ENCODE assay signal across 27 cellular contexts in genomic region chr15:31447893-31448634, GRCh38.
DNase-seq lines count a peak whose midpoint lies in the region; ATAC-seq, FAIRE-seq and TF ChIP-seq lines count a peak whose summit lies in the region.
"Had no signal": no experiment of that assay in that cellular context is flagged by ENCODE, and none has a peak within 500 bp of the region (broad histone marks: within the 10 kb centered on the region; RNA-seq: fewer than 3 reads in every experiment).

No MANE protein-coding gene starts in this region.

- CTCF ChIA-PET in CD8-positive, alpha-beta T cell (lab: Charles Lee): interaction anchor here (1.0 kb wide), 1 partner anchor 14 kb away, joined by 3 read pairs; no protein-coding TSS in a partner anchor
- CTCF ChIA-PET in K562 (lab: Yijun Ruan, JAX; ENCODE audit: low intra/inter-chr PET ratio): no interaction called here

- H3K27me3 Mint-ChIP-seq in CD8-positive, alpha-beta T cell (ENCODE audit: low read depth): no peaks in the 10 kb centered on the region
- no peaks in the 10 kb centered on the region for H3K27me3 Mint-ChIP-seq in endodermal cell (ENCODE audit: insufficient read depth)
- H3K27me3 Mint-ChIP-seq: activated CD4-positive, alpha-beta memory T cell treated with anti-CD3 and anti-CD28 coated beads for 36 hours; CD4-positive, alpha-beta T cell; stimulated activated naive CD8-positive, alpha-beta T cell treated with anti-CD3 and anti-CD28 coated beads, Interleukin-15, Interleukin-2, amounts not matched to agents 100 ng/mL and 50 ng/mL, for 24 hours had no signal

- TF ChIP-seq RAD21 in K562 (CRISPR knock-in tag; conservative IDR thresholded peaks at IDR 0.05 in 1 of 2, IDR thresholded peaks at IDR 0.05 in 1 of 2): no peak

- 15% methylated on average over 8 of the region's 8 CpGs for WGBS in K562 (ENCODE audit: insufficient coverage, low coverage, missing lambda C conversion rate)
- 75 to 78% methylated on average over 8 of the region's 8 CpGs for WGBS in lower leg skin, 2 donors
- 91 to 96% methylated on average over 4 to 8 of the region's 8 CpGs for WGBS in endodermal cell (ENCODE audit: insufficient coverage in 1 of 2, insufficient read length in 1 of 2), 2 experiments

- H3K9ac ChIP-seq in K562 (ENCODE audit: insufficient read depth in 1 of 2, low read depth in 2 of 2, low read length in 2 of 2): no peak overlapping the region
- no peak overlapping the region for H3K9ac ChIP-seq in endodermal cell (ENCODE audit: extremely low read depth, low read length, poor library complexity, severe bottlenecking)

- no peak overlapping the region for H3K4me2 ChIP-seq in K562 (ENCODE audit: insufficient read depth, low read length)

- POLR2A ChIA-PET in CD8-positive, alpha-beta T cell (lab: Charles Lee): interaction anchor here (0.6 to 1.0 kb wide), 2 partner anchors 9 to 35 kb away, joined by 3 read pairs; no protein-coding TSS in a partner anchor
- POLR2A ChIA-PET in K562 (lab: Yijun Ruan, JAX): no interaction called here

- no peaks in the 10 kb centered on the region for H3K36me3 ChIP-seq in CD8-positive, alpha-beta T cell (ENCODE audit: insufficient read depth, low read length)
- H3K36me3 ChIP-seq in K562 (ENCODE audit: control insufficient read depth, insufficient read depth, low read length) (no peaks in the 10 kb centered on the region), endodermal cell (ENCODE audit: control insufficient read depth, insufficient read depth, low read length) (no peaks in the 10 kb centered on the region)
- H3K36me3 ChIP-seq: breast epithelium, right atrium auricular region, tibial nerve, WERI-Rb-1 had no signal

- no peaks in the 10 kb centered on the region for H3K9me1 ChIP-seq in K562 (ENCODE audit: control insufficient read depth, insufficient read depth, low read length)

- H3K9me3 ChIP-seq in CD8-positive, alpha-beta T cell (ENCODE audit: low read length): no peaks in the 10 kb centered on the region
- H3K9me3 ChIP-seq in K562 (replicated peaks; ENCODE audit: control insufficient read depth, insufficient read depth, low read depth, low read length): no peaks in the 10 kb centered on the region
- H3K9me3 ChIP-seq in endodermal cell (ENCODE audit: control insufficient read depth, low read length): no peaks in the 10 kb centered on the region

- H3K4me3 ChIP-seq in CD8-positive, alpha-beta T cell (ENCODE audit: low read depth, low read length): no peak overlapping the region
- H3K4me3 ChIP-seq in K562 (no peak overlapping the region), lower leg skin (ENCODE audit: low read depth, poor library complexity, severe bottlenecking) (no peak overlapping the region), endodermal cell (ENCODE audit: low read length) (no peak overlapping the region)
- H3K4me3 ChIP-seq: breast epithelium, right atrium auricular region, tibial nerve had no signal

- H2AFZ ChIP-seq in K562 (ENCODE audit: low read depth, low read length): peak overlapping the region; percentile 58

- no peak overlapping the region for H3K4me3 Mint-ChIP-seq in CD8-positive, alpha-beta T cell
- no peak overlapping the region for H3K4me3 Mint-ChIP-seq in endodermal cell
- H3K4me3 Mint-ChIP-seq: activated CD4-positive, alpha-beta memory T cell treated with anti-CD3 and anti-CD28 coated beads for 36 hours; CD4-positive, alpha-beta T cell; stimulated activated naive CD8-positive, alpha-beta T cell treated with anti-CD3 and anti-CD28 coated beads, Interleukin-15, Interleukin-2, amounts not matched to agents 100 ng/mL and 50 ng/mL, for 24 hours; T-helper 1 cell treated with Interleukin-12 subunit alpha and Interleukin-12 subunit beta and Interleukin-4 antibody, amounts not matched to agents 30 μg/mL and 1 μg/mL, for 36 hours had no signal

- TF ChIP-seq POLR2A in K562 (conservative IDR thresholded peaks at IDR 0.05) (no peak), lower leg skin (IDR thresholded peaks at IDR 0.05) (no peak)

- intact Hi-C loops in CD8-positive, alpha-beta T cell (cut with DNase I, micrococcal nuclease): no loop called here
- intact Hi-C loops in K562 (cut with micrococcal nuclease) (no loop called here), lower leg skin (cut with DNase I; ENCODE audit: low total_unique reads) (no loop called here)

- no peak for TF ChIP-seq CTCF in CD8-positive, alpha-beta T cell (IDR thresholded peaks at IDR 0.05)
- TF ChIP-seq CTCF in K562 (IDR thresholded peaks at IDR 0.05 in 2 of 3, conservative IDR thresholded peaks at IDR 0.05 in 1 of 3; ENCODE audit: insufficient read depth in 2 of 3, low read depth in 1 of 3, low read length in 3 of 3) (no peak), lower leg skin (IDR thresholded peaks at IDR 0.05) (no peak), endodermal cell (conservative IDR thresholded peaks at IDR 0.05) (no peak)

- no peaks in the 10 kb centered on the region for H3K79me2 ChIP-seq in K562 (ENCODE audit: control insufficient read depth, insufficient read depth, low read length)

- in situ Hi-C loops in K562 (cut with MboI): no loop called here

- H3K27ac Mint-ChIP-seq in CD8-positive, alpha-beta T cell: peak overlapping the region; percentile 3
- H3K27ac Mint-ChIP-seq in endodermal cell: no peak overlapping the region
- H3K27ac Mint-ChIP-seq: activated CD4-positive, alpha-beta memory T cell treated with anti-CD3 and anti-CD28 coated beads for 36 hours; CD4-positive, alpha-beta T cell; stimulated activated naive CD8-positive, alpha-beta T cell treated with anti-CD3 and anti-CD28 coated beads, Interleukin-15, Interleukin-2, amounts not matched to agents 100 ng/mL and 50 ng/mL, for 24 hours; T-helper 1 cell treated with Interleukin-12 subunit alpha and Interleukin-12 subunit beta and Interleukin-4 antibody, amounts not matched to agents 30 μg/mL and 1 μg/mL, for 36 hours had no signal

- no TSS peak for BruUV-seq in K562 (replicated peaks; lab: Mats Ljungman, UMichigan)

- FAIRE-seq in HTR-8/SVneo (lab: Jason Lieb, UNC) (peak; percentile 9), K562 (lab: Jason Lieb, UNC) (no peak)

- H3K9me3 Mint-ChIP-seq in CD8-positive, alpha-beta T cell: peaks cover 5% of the 10 kb centered on the region
- no peaks in the 10 kb centered on the region for H3K9me3 Mint-ChIP-seq in endodermal cell
- H3K9me3 Mint-ChIP-seq: CD4-positive, alpha-beta T cell; stimulated activated naive CD8-positive, alpha-beta T cell treated with anti-CD3 and anti-CD28 coated beads, Interleukin-15, Interleukin-2, amounts not matched to agents 100 ng/mL and 50 ng/mL, for 24 hours had no signal

- H3K4me1 ChIP-seq in CD8-positive, alpha-beta T cell (ENCODE audit: insufficient read depth, low read length): no peaks in the 10 kb centered on the region
- peaks cover 0 to 5% of the 10 kb centered on the region in 2 experiments; a peak in 2 of 5 replicates for H3K4me1 ChIP-seq in K562 (replicated peaks in 1 of 2; ENCODE audit: control insufficient read depth in 2 of 2, insufficient read depth in 2 of 2, low read length in 2 of 2)
- no peaks in the 10 kb centered on the region for H3K4me1 ChIP-seq in endodermal cell (ENCODE audit: control insufficient read depth, insufficient read depth, low read length)
- H3K4me1 ChIP-seq: breast epithelium, right atrium auricular region had no signal

- H3K27ac ChIP-seq in CD8-positive, alpha-beta T cell (ENCODE audit: low read depth, low read length): no peak overlapping the region
- H3K27ac ChIP-seq in K562 (ENCODE audit: extremely low read depth, low read depth, low read length) (no peak overlapping the region), endodermal cell (ENCODE audit: low read depth, low read length) (no peak overlapping the region)
- H3K27ac ChIP-seq: breast epithelium, right atrium auricular region, tibial nerve, WERI-Rb-1 had no signal

- no peaks in the 10 kb centered on the region for H3K36me3 Mint-ChIP-seq in CD8-positive, alpha-beta T cell
- H3K36me3 Mint-ChIP-seq in endodermal cell (ENCODE audit: low read depth): no peaks in the 10 kb centered on the region
- H3K36me3 Mint-ChIP-seq: activated CD4-positive, alpha-beta memory T cell treated with anti-CD3 and anti-CD28 coated beads for 36 hours had no signal

- no peak for TF ChIP-seq EP300 in K562 (IDR thresholded peaks at IDR 0.05; ENCODE audit: low read length)

- H4K20me1 ChIP-seq in K562 (replicated peaks; ENCODE audit: control insufficient read depth, insufficient read depth, low read length): no peaks in the 10 kb centered on the region

- no peak for DNase-seq in CD8-positive, alpha-beta T cell
- DNase-seq in HTR-8/SVneo (ENCODE audit: insufficient read length, low spot score) (no peak), K562 (ENCODE audit: extremely low read depth in 1 of 4, low spot score in 3 of 4) (no peak), lower leg skin (ENCODE audit: low spot score in 2 of 2) (peak; percentile 13 to 36), middle frontal gyrus (ENCODE audit: extremely low spot score, low spot score) (no peak), endodermal cell (no peak), UCSD-AML1 (lab: John Stamatoyannopoulos, UW; ENCODE audit: unreplicated experiment) (no peak)
- DNase-seq: activated CD4-positive, alpha-beta memory T cell treated with anti-CD3 and anti-CD28 coated beads for 36 hours; activated naive CD4-positive, alpha-beta T cell; activated T-cell treated with anti-CD3 and anti-CD28 coated beads for 4 hours; amniotic stem cell; CD4-positive, alpha-beta T cell; DMS79; foreskin melanocyte; GOT3; islet precursor cell; NCI-H1105; NCI-H2081 treated with DMSO at 0.1 percent for 48 hours; NCI-H524; stimulated activated CD4-positive, alpha-beta T cell treated with anti-CD3 and anti-CD28 coated beads, Interleukin-4, amount 100 ng/mL, for 4 hours; WERI-Rb-1 had no signal

- ATAC-seq in CD8-positive, alpha-beta T cell: no peak
- ATAC-seq in K562 (no peak), GM21786 (IDR thresholded peaks at IDR 0.05; ENCODE audit: unreplicated experiment) (no peak)

- peaks cover 13% of the 10 kb centered on the region for H3K4me1 Mint-ChIP-seq in CD8-positive, alpha-beta T cell (ENCODE audit: low read depth)
- peaks cover 2% of the 10 kb centered on the region for H3K4me1 Mint-ChIP-seq in endodermal cell

- no peaks in the 10 kb centered on the region for H3K27me3 ChIP-seq in CD8-positive, alpha-beta T cell (ENCODE audit: insufficient read depth, low read length)
- peaks cover 0 to under 1% of the 10 kb centered on the region in 2 experiments; a peak in 2 of 5 replicates for H3K27me3 ChIP-seq in K562 (ENCODE audit: control insufficient read depth in 2 of 2, insufficient read depth in 2 of 2, low read length in 2 of 2)
- H3K27me3 ChIP-seq in endodermal cell (ENCODE audit: control insufficient read depth, insufficient read depth, low read length, poor library complexity, severe bottlenecking): no peaks in the 10 kb centered on the region
- H3K27me3 ChIP-seq: breast epithelium, right atrium auricular region, tibial nerve had no signal

TF ChIP-seq in K562, 482 proteins besides CTCF, POLR2A, EP300 and RAD21 (continues in another document):
- TF ChIP-seq NCOA2 (IDR thresholded peaks at IDR 0.05; ENCODE audit: partially characterized antibody in 2 of 2): no peak
- TF ChIP-seq BACH1 (tag; IDR thresholded peaks at IDR 0.05): no peak

Comparison
In these comparisons a context has a peak if more than half of its experiments do, and no peak if none do; other contexts are left out.
1. DNase-seq: peak in lower leg skin (2 of 2); none in CD8-positive, alpha-beta T cell (0 of 7), HTR-8/SVneo (single experiment), K562 (0 of 4), middle frontal gyrus (single experiment), endodermal cell (single experiment) and UCSD-AML1 (single experiment).